In genomic region chr4:66872696-66873095, GRCh38 we compare ENCODE assay signal across 24 cellular contexts.
DNase-seq lines count a peak whose midpoint lies in the region; FAIRE-seq and TF ChIP-seq lines count a peak whose summit lies in the region.
"Had no signal": no experiment of that assay in that cellular context is flagged by ENCODE, and none has a peak within 500 bp of the region (broad histone marks: within the 10 kb centered on the region; RNA-seq: fewer than 3 reads in every experiment).

No MANE protein-coding gene starts in this region.

- FAIRE-seq in GM12891 (lab: Jason Lieb, UNC): no peak
- FAIRE-seq: A204.1, GM12878, GM19239 had no signal

- TF ChIP-seq POLR2A in GM12891 (IDR thresholded peaks at IDR 0.05; ENCODE audit: low read depth, low read length): no peak

- H3K27me3 ChIP-seq in HAP-1 (ENCODE audit: low read depth): no peaks in the 10 kb centered on the region
- H3K27me3 ChIP-seq: BE2C, BLaER1 had no signal

- no peaks in the 10 kb centered on the region for H3K9me3 ChIP-seq in HAP-1
- H3K9me3 ChIP-seq: BE2C, BLaER1 had no signal

- DNase-seq in HAP-1 (ENCODE audit: low spot score in 2 of 2): peak; percentile 8 to 83
- DNase-seq in SK-N-DZ (ENCODE audit: low spot score): peak; percentile 54
- DNase-seq in left kidney (ENCODE audit: low read depth, low spot score): peak; percentile 1
- DNase-seq in GM12891 (ENCODE audit: insufficient read length, low spot score): no peak
- DNase-seq in activated CD4-positive, alpha-beta T cell treated with anti-CD3 and anti-CD28 coated beads for 1 hour: no peak
- DNase-seq: 8988T; ACHN; BE2C; C1 segment of cervical spinal cord; CD4-positive, alpha-beta memory T cell; CD4-positive, CD25-positive, alpha-beta regulatory T cell; CD8-positive, alpha-beta memory T cell; COR-L47; DMS 273 treated with DMSO at 0.1 percent for 48 hours; DMS153; DMS53; DMS79; DND-41; EL; GDM1 had no signal

- peaks cover 15% of the 10 kb centered on the region for H3K4me1 ChIP-seq in HAP-1
- H3K4me1 ChIP-seq: BE2C, BLaER1 had no signal

- in situ Hi-C loops in HAP-1 (cut with MboI; ENCODE audit: low sequenced_read_pairs): no loop called here

- no peaks in the 10 kb centered on the region for H3K36me3 ChIP-seq in HAP-1 (replicated peaks)
- H3K36me3 ChIP-seq: BE2C, BLaER1 had no signal

- no peak overlapping the region for H3K4me3 ChIP-seq in HAP-1
- H3K4me3 ChIP-seq: BLaER1, GM12878 had no signal

TF ChIP-seq in GM12891, 5 proteins besides CTCF, POLR2A, EP300 and RAD21:
- TF ChIP-seq POU2F2 (IDR thresholded peaks at IDR 0.05; ENCODE audit: low read depth, low read length): no peak
- no peak for TF ChIP-seq TAF1 (IDR thresholded peaks at IDR 0.05; ENCODE audit: low read depth, low read length)
- no peak for TF ChIP-seq POLR2AphosphoS5 (IDR thresholded peaks at IDR 0.05; ENCODE audit: low read depth, low read length)
- TF ChIP-seq PAX5 (IDR thresholded peaks at IDR 0.05; ENCODE audit: insufficient read depth, low read length, severe bottlenecking): no peak
- TF ChIP-seq SPI1 (IDR thresholded peaks at IDR 0.05; ENCODE audit: low read depth, low read length): no peak

Comparison
In these comparisons a context has a peak if more than half of its experiments do, and no peak if none do; other contexts are left out.
1. DNase-seq: peak in HAP-1 (2 of 2), SK-N-DZ (single experiment) and left kidney (single experiment); none in GM12891 (single experiment) and activated CD4-positive, alpha-beta T cell treated with anti-CD3 and anti-CD28 coated beads for 1 hour (single experiment).